In the genomic region with DNA sequence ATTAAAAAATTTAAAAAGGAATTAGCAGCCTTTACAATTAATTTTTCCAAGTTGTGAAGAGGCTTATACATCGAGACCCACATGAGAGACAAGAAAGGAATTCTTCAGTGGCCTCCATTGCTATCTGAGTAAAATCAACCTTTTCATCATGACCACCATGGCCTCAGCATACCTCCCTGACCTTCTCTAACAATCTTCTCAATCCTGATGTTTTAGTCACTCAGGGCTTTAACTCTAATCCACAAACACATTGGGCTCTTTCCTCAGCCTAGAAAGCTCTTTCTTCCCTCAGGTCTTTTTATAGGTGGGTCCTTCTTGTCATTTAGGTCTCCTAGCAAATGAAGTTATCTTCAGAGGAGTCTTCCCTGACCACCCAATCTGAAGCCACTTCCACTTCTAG, we compare ENCODE assay signal across 23 cellular contexts. TPM values are rescaled to one million over a fixed set of nuclear protein-coding genes. Genes with fewer than 3 reads are reported as not detected.
DNase-seq lines count a peak whose midpoint lies in the region; ATAC-seq and TF ChIP-seq lines count a peak whose summit lies in the region.
"Had no signal": no experiment of that assay in that cellular context is flagged by ENCODE, and none has a peak within 500 bp of the region (broad histone marks: within the 10 kb centered on the region; RNA-seq: fewer than 3 reads in every experiment).

No MANE protein-coding gene starts in this region.

- dilution Hi-C loops in IMR-90 (cut with HindIII; ENCODE audit: low sequenced_read_pairs, unreplicated experiment) = no loop called here

- no peak for TF ChIP-seq RAD21 in IMR-90 (IDR thresholded peaks at IDR 0.05; ENCODE audit: low read length)

- peaks cover 20 to 50% of the 10 kb centered on the region in 2 experiments for H3K79me1 ChIP-seq in IMR-90 (ENCODE audit: low read depth in 1 of 2, low read length in 2 of 2)

- POLR2A ChIA-PET in IMR-90 (lab: Charles Lee; ENCODE audit: unreplicated experiment) = no interaction called here
- POLR2A ChIA-PET in activated CD4-positive, alpha-beta T cell treated with anti-CD3 and anti-CD28 coated beads, Interleukin-2, amount 10 ng/mL, durations not matched to agents 7 days and 5 days (lab: Charles Lee) = no interaction called here

- H3K4me2 ChIP-seq in IMR-90 (ENCODE audit: low read depth, low read length) = no peak overlapping the region; the same call in 1 of the 2 replicates
- H3K4me2 ChIP-seq: KMS-11 had no signal

- TF ChIP-seq EP300 in esophagus muscularis mucosa (IDR thresholded peaks at IDR 0.05) = no peak

- no peak overlapping the region for H3K9ac ChIP-seq in IMR-90 (ENCODE audit: low read depth, low read length)
- H3K9ac ChIP-seq: KMS-11 had no signal

- H3K23ac ChIP-seq in IMR-90 (ENCODE audit: low read depth, low read length) = no peak overlapping the region

- H3K27me3 ChIP-seq in IMR-90 (ENCODE audit: control insufficient read depth, insufficient read depth, low read length) (no peaks in the 10 kb centered on the region), esophagus muscularis mucosa (no peaks in the 10 kb centered on the region), thoracic aorta (replicated peaks; ENCODE audit: insufficient read depth) (no peaks in the 10 kb centered on the region), HAP-1 (ENCODE audit: low read depth) (no peaks in the 10 kb centered on the region)
- H3K27me3 ChIP-seq: ovary had no signal

- WGBS in IMR-90 (ENCODE audit: extremely low coverage in 2 of 2, insufficient read length in 1 of 2), 2 experiments = no CpG with 5 or more reads among the region's 1 CpG
- WGBS in esophagus muscularis mucosa = 96% methylated on average over 1 of the region's 1 CpG

- H3K4me3 ChIP-seq in IMR-90 (ENCODE audit: insufficient read depth, low read depth, low read length) (no peak overlapping the region), esophagus muscularis mucosa (no peak overlapping the region), thoracic aorta (peak overlapping the region; percentile 52), HAP-1 (no peak overlapping the region)
- H3K4me3 ChIP-seq: ovary had no signal

- H3K4me1 ChIP-seq in IMR-90 (ENCODE audit: control insufficient read depth, insufficient read depth, low read length) (peaks cover 8% of the 10 kb centered on the region), esophagus muscularis mucosa (peaks cover 84 to 100% (median 98%) of the 10 kb centered on the region in 4 donors), thoracic aorta (ENCODE audit: control insufficient read depth in 1 of 2, low read depth in 2 of 2) (peaks cover 82 to 100% of the 10 kb centered on the region in 2 donors), HAP-1 (no peaks in the 10 kb centered on the region)

- DNase-seq in EL (peak; percentile 35), IMR-90 (no peak), esophagus muscularis mucosa (ENCODE audit: extremely low spot score) (no peak), thoracic aorta (ENCODE audit: low spot score) (no peak), HAP-1 (ENCODE audit: low spot score in 2 of 2) (no peak), iPS-NIHi11 (ENCODE audit: low spot score) (no peak)
- DNase-seq in activated CD4-positive, alpha-beta T cell treated with anti-CD3 and anti-CD28 coated beads, Interleukin-2, amount 10 ng/mL, durations not matched to agents 7 days and 5 days = no peak
- DNase-seq: activated CD4-positive, alpha-beta memory T cell treated with anti-CD3 and anti-CD28 coated beads, Interleukin-2, amount 10 ng/mL, durations not matched to agents 7 days and 5 days; activated CD4-positive, CD25-positive, alpha-beta regulatory T cell; activated naive CD4-positive, alpha-beta T cell; CD8-positive, alpha-beta memory T cell; DMS53; effector memory CD8-positive, alpha-beta T cell; left colon; MV-4-11; naive B cell; NCI-H1694 treated with DMSO at 0.1 percent for 48 hours; ovary; substantia nigra had no signal

- H4K8ac ChIP-seq in IMR-90 (ENCODE audit: low read depth in 2 of 2, low read length in 2 of 2) = no peak overlapping the region

- H3K36me3 ChIP-seq in IMR-90 (ENCODE audit: control insufficient read depth, insufficient read depth, low read length) = no peaks in the 10 kb centered on the region; the same call in 1 of the 2 replicates
- peaks cover 0 to 5% (median under 1%) of the 10 kb centered on the region in 4 donors for H3K36me3 ChIP-seq in esophagus muscularis mucosa
- H3K36me3 ChIP-seq in thoracic aorta = no peaks in the 10 kb centered on the region
- H3K36me3 ChIP-seq in HAP-1 (replicated peaks) = no peaks in the 10 kb centered on the region
- H3K36me3 ChIP-seq: ovary had no signal

- H3K27me3 Mint-ChIP-seq in activated CD4-positive, alpha-beta T cell treated with anti-CD3 and anti-CD28 coated beads, Interleukin-2, amount 10 ng/mL, durations not matched to agents 7 days and 5 days = no peaks in the 10 kb centered on the region
- H3K27me3 Mint-ChIP-seq: activated CD4-positive, alpha-beta memory T cell treated with anti-CD3 and anti-CD28 coated beads, Interleukin-2, amount 10 ng/mL, durations not matched to agents 7 days and 5 days; CD8-positive, alpha-beta memory T cell; effector memory CD8-positive, alpha-beta T cell; naive B cell had no signal

- in situ Hi-C loops in IMR-90 (cut with MboI; ENCODE audit: low sequenced_read_pairs) (no loop called here), HAP-1 (cut with MboI; ENCODE audit: low sequenced_read_pairs) (no loop called here)

- no peak overlapping the region for H2BK15ac ChIP-seq in IMR-90 (ENCODE audit: low read depth, low read length)

- no peak overlapping the region for H3K4me3 Mint-ChIP-seq in activated CD4-positive, alpha-beta T cell treated with anti-CD3 and anti-CD28 coated beads, Interleukin-2, amount 10 ng/mL, durations not matched to agents 7 days and 5 days
- H3K4me3 Mint-ChIP-seq: activated CD4-positive, alpha-beta memory T cell treated with anti-CD3 and anti-CD28 coated beads, Interleukin-2, amount 10 ng/mL, durations not matched to agents 7 days and 5 days; CD8-positive, alpha-beta memory T cell; effector memory CD8-positive, alpha-beta T cell; naive B cell had no signal

- no peaks in the 10 kb centered on the region for H3K9me3 Mint-ChIP-seq in activated CD4-positive, alpha-beta T cell treated with anti-CD3 and anti-CD28 coated beads, Interleukin-2, amount 10 ng/mL, durations not matched to agents 7 days and 5 days
- H3K9me3 Mint-ChIP-seq: activated CD4-positive, alpha-beta memory T cell treated with anti-CD3 and anti-CD28 coated beads, Interleukin-2, amount 10 ng/mL, durations not matched to agents 7 days and 5 days; CD8-positive, alpha-beta memory T cell; effector memory CD8-positive, alpha-beta T cell; naive B cell had no signal

- no peak overlapping the region for H3K14ac ChIP-seq in IMR-90 (replicated peaks; ENCODE audit: low read depth, low read length)

- peaks cover 4% of the 10 kb centered on the region for H3K4me1 Mint-ChIP-seq in activated CD4-positive, alpha-beta T cell treated with anti-CD3 and anti-CD28 coated beads, Interleukin-2, amount 10 ng/mL, durations not matched to agents 7 days and 5 days

- no peak overlapping the region for H2AK9ac ChIP-seq in IMR-90 (replicated peaks; ENCODE audit: low read depth, low read length, poor library complexity)

- CTCF ChIA-PET in IMR-90 (lab: Yijun Ruan, JAX) = no interaction called here
- CTCF ChIA-PET in activated CD4-positive, alpha-beta T cell treated with anti-CD3 and anti-CD28 coated beads, Interleukin-2, amount 10 ng/mL, durations not matched to agents 7 days and 5 days (lab: Charles Lee) = no interaction called here

- H3K9me3 ChIP-seq in IMR-90 (ENCODE audit: control insufficient read depth, insufficient read depth, low read length) (no peaks in the 10 kb centered on the region), esophagus muscularis mucosa (no peaks in the 10 kb centered on the region), thoracic aorta (no peaks in the 10 kb centered on the region), HAP-1 (no peaks in the 10 kb centered on the region)
- H3K9me3 ChIP-seq: ovary had no signal

- TF ChIP-seq CTCF in IMR-90 (conservative IDR thresholded peaks at IDR 0.05; ENCODE audit: low read depth, low read length) (no peak), esophagus muscularis mucosa (IDR thresholded peaks at IDR 0.05) (no peak), thoracic aorta (IDR thresholded peaks at IDR 0.05) (no peak)

- peaks cover 8% of the 10 kb centered on the region for H3K36me3 Mint-ChIP-seq in activated CD4-positive, alpha-beta T cell treated with anti-CD3 and anti-CD28 coated beads, Interleukin-2, amount 10 ng/mL, durations not matched to agents 7 days and 5 days (ENCODE audit: low read depth)
- H3K36me3 Mint-ChIP-seq: naive B cell had no signal

- H3K27ac Mint-ChIP-seq in activated CD4-positive, alpha-beta T cell treated with anti-CD3 and anti-CD28 coated beads, Interleukin-2, amount 10 ng/mL, durations not matched to agents 7 days and 5 days = no peak overlapping the region
- H3K27ac Mint-ChIP-seq: activated CD4-positive, alpha-beta memory T cell treated with anti-CD3 and anti-CD28 coated beads, Interleukin-2, amount 10 ng/mL, durations not matched to agents 7 days and 5 days had no signal

- peaks cover 9% of the 10 kb centered on the region; the same call in 1 of the 2 replicates for H4K20me1 ChIP-seq in IMR-90 (ENCODE audit: insufficient read depth, low read length)

- H3K4ac ChIP-seq in IMR-90 (ENCODE audit: low read depth, low read length) = no peak overlapping the region

- H4K5ac ChIP-seq in IMR-90 (ENCODE audit: low read depth, low read length) = no peak overlapping the region

- BruUV-seq in IMR-90 (replicated peaks; lab: Mats Ljungman, UMichigan) = no TSS peak

- intact Hi-C loops in IMR-90 (cut with micrococcal nuclease) = no loop called here
- intact Hi-C loops in esophagus muscularis mucosa (cut with DNase I) = no loop called here

- no peak overlapping the region for H2AK5ac ChIP-seq in IMR-90 (ENCODE audit: low read depth, low read length)

- no peak overlapping the region for H4K91ac ChIP-seq in IMR-90 (ENCODE audit: insufficient read depth, low read depth, low read length)

- H2AFZ ChIP-seq in IMR-90 (replicated peaks; ENCODE audit: low read length, poor library complexity) = no peak overlapping the region

- TF ChIP-seq POLR2A in IMR-90 (IDR thresholded peaks at IDR 0.05; ENCODE audit: low read depth, low read length) = no peak
- TF ChIP-seq POLR2A in esophagus muscularis mucosa (IDR thresholded peaks at IDR 0.05; ENCODE audit: low read depth) = no peak

- H2BK20ac ChIP-seq in IMR-90 (ENCODE audit: low read depth, low read length) = no peak overlapping the region

- peak; percentile 21; the same call in 1 of the 2 replicates for ATAC-seq in IMR-90 (ENCODE audit: low read depth)
- no peak for ATAC-seq in thoracic aorta (ENCODE audit: insufficient number of reproducible peaks, low FRiP score, low read depth)
- ATAC-seq: effector memory CD8-positive, alpha-beta T cell; esophagus mucosa; left colon; sciatic nerve had no signal

- H2BK120ac ChIP-seq in IMR-90 (ENCODE audit: low read depth, low read length) = no peak overlapping the region

- no peaks in the 10 kb centered on the region for H3K9me1 ChIP-seq in IMR-90 (ENCODE audit: insufficient read depth, low read length)

- no peak overlapping the region for H3K56ac ChIP-seq in IMR-90 (ENCODE audit: extremely low read depth, insufficient read depth, low read length)

- H2BK5ac ChIP-seq in IMR-90 (ENCODE audit: low read depth, low read length, poor library complexity, severe bottlenecking) = no peak overlapping the region

- H3K18ac ChIP-seq in IMR-90 (ENCODE audit: low read depth, low read length) = no peak overlapping the region

- H3K27ac ChIP-seq in IMR-90 (ENCODE audit: insufficient read depth, low read length) (no peak overlapping the region), esophagus muscularis mucosa (replicated peaks in 1 of 4) (peak overlapping the region; percentile 50 to 93 (median 72)), thoracic aorta (peak overlapping the region; percentile 98 to 100)
- H3K27ac ChIP-seq: KMS-11, ovary, RWPE1 had no signal

RNA-seq across cellular contexts. Expression of a gene that starts 46.4 kb away (rescaled TPM):
- total RNA-seq in IMR-90 (2012; rRNA removed) = 47.5 and 56.9 TPM in 2 replicates
- 24.9 and 32.0 TPM in 2 replicates for polyA plus RNA-seq in IMR-90 (2012; rRNA removed)
- 16.5 and 26.0 TPM in 2 replicates for polyA plus RNA-seq in IMR-90 (2012; cell fraction: cytosol; rRNA removed)
- 30.3 and 35.4 TPM in 2 replicates for polyA plus RNA-seq in IMR-90 (2012; cell fraction: nucleus; rRNA removed; ENCODE audit: low replicate concordance)
- 100 to 1,000 TPM; 156 to 304 (median 185) TPM for total RNA-seq in esophagus muscularis mucosa
- 100 to 1,000 TPM in 1 of 2 donors, 10 to 100 TPM in 1; 97.7 to 123 TPM for total RNA-seq in thoracic aorta
- total RNA-seq in activated CD4-positive, alpha-beta T cell treated with anti-CD3 and anti-CD28 coated beads, Interleukin-2, amount 10 ng/mL, durations not matched to agents 7 days and 5 days = 10 to 100 TPM; 64.1 to 68.1 TPM

RNA-seq across cellular contexts. Expression of a gene that starts 55.8 kb away (rescaled TPM):
- total RNA-seq in IMR-90 (2012; rRNA removed) (0.18 and 0.28 TPM in 2 replicates), esophagus muscularis mucosa (10 to 100 TPM; 12.6 to 37.8 (median 21.2) TPM), thoracic aorta (100 to 1,000 TPM in 1 of 2 donors, 10 to 100 TPM in 1; 61.7 to 131 TPM)
- 0.20 and 0.31 TPM in 2 replicates for polyA plus RNA-seq in IMR-90 (2012; rRNA removed)
- 0.22 and 0.25 TPM in 2 replicates for polyA plus RNA-seq in IMR-90 (2012; cell fraction: cytosol; rRNA removed)
- polyA plus RNA-seq in IMR-90 (2012; cell fraction: nucleus; rRNA removed; ENCODE audit: low replicate concordance) = 0.03 and 0.14 TPM in 2 replicates
- total RNA-seq in activated CD4-positive, alpha-beta T cell treated with anti-CD3 and anti-CD28 coated beads, Interleukin-2, amount 10 ng/mL, durations not matched to agents 7 days and 5 days = not detected
- total RNA-seq: activated CD4-positive, alpha-beta memory T cell treated with anti-CD3 and anti-CD28 coated beads, Interleukin-2, amount 10 ng/mL, durations not matched to agents 7 days and 5 days had no signal
- polyA plus RNA-seq: CD8-positive, alpha-beta memory T cell had no signal

Comparison
In these comparisons a context has a peak if more than half of its experiments do, and no peak if none do; other contexts are left out.
1. RNA of a gene that starts 55.8 kb away (total RNA-seq): 61.7 to 131 TPM in thoracic aorta and 12.6 to 37.8 TPM in esophagus muscularis mucosa; 0.18 to 0.28 TPM in IMR-90 and not detected in activated CD4-positive, alpha-beta T cell treated with anti-CD3 and anti-CD28 coated beads, Interleukin-2, amount 10 ng/mL, durations not matched to agents 7 days and 5 days; every median in the first group is over 10 times any median in the second.